Comparison of ENCODE assay signal across 32 cellular contexts in the genomic region with DNA sequence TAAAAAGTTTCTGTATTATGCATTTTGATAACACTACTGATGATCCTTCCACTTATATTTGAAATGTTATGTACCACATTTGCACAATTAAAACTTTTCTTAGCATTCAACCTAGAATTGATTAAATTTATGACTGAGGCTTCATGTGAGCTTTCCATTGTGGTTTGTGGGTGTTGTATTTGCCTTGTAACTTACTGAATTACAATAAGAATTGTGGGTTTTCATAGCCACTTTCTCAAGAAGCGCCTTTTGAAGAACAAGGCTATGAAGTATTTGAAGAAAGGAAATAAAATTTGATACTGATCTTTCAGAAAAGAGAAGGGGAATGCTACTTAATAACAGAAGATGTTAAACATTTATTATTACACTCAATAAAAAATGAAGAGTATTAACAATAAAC. TPM values are rescaled to one million over a fixed set of nuclear protein-coding genes. Genes with fewer than 3 reads are reported as not detected.
"Had no signal": no experiment of that assay in that cellular context is flagged by ENCODE, and none has a peak within 500 bp of the region (broad histone marks: within the 10 kb centered on the region; RNA-seq: fewer than 3 reads in every experiment).

No MANE protein-coding gene starts in this region.

- H3K9me3 Mint-ChIP-seq: activated B cell treated with CpG ODN at 0.5 μM for 24 hours; activated naive CD4-positive, alpha-beta T cell treated with anti-CD3 and anti-CD28 coated beads, Interleukin-2, amount 10 ng/mL, durations not matched to agents 7 days and 5 days; activated T-cell treated with anti-CD3 and anti-CD28 coated beads, Interleukin-2, amount 50 U/mL, for 72 hours; effector memory CD8-positive, alpha-beta T cell; T-helper 2 cell treated with Interferon-gamma antibody and Interleukin-4, amounts not matched to agents 5 μg/mL and 100 μg/mL, for 36 hours had no signal

- H3K4me1 ChIP-seq: adrenal gland, esophagus muscularis mucosa, gastroesophageal sphincter had no signal

- H3K4me3 Mint-ChIP-seq: activated B cell treated with CpG ODN at 0.5 μM for 24 hours; activated naive CD4-positive, alpha-beta T cell treated with anti-CD3 and anti-CD28 coated beads, Interleukin-2, amount 10 ng/mL, durations not matched to agents 7 days and 5 days; activated T-cell treated with anti-CD3 and anti-CD28 coated beads, Interleukin-2, amount 50 U/mL, for 24 hours; activated T-cell treated with anti-CD3 and anti-CD28 coated beads, Interleukin-2, amount 50 U/mL, for 72 hours; effector memory CD8-positive, alpha-beta T cell; T-helper 17 cell; T-helper 2 cell treated with Interferon-gamma antibody and Interleukin-4, amounts not matched to agents 5 μg/mL and 100 μg/mL, for 36 hours had no signal

- DNase-seq: activated B cell treated with CpG ODN at 0.5 μM for 24 hours; activated CD4-positive, alpha-beta T cell treated with anti-CD3 and anti-CD28 coated beads for 48 hours; activated CD4-positive, alpha-beta T cell treated with anti-CD3 and anti-CD28 coated beads, Interleukin-2, amount 50 U/mL, for 1 hour; activated CD4-positive, alpha-beta T cell treated with anti-CD3 and anti-CD28 coated beads, Interleukin-2, amount 50 U/mL, for 48 hours; activated CD8-positive, alpha-beta memory T cell treated with anti-CD3 and anti-CD28 coated beads, Interleukin-2, amount 50 U/mL, for 48 hours; activated gamma-delta T cell; activated naive CD4-positive, alpha-beta T cell; activated naive CD4-positive, alpha-beta T cell treated with anti-CD3 and anti-CD28 coated beads, Interleukin-2, amount 10 ng/mL, durations not matched to agents 7 days and 5 days; activated T-cell treated with anti-CD3 and anti-CD28 coated beads for 4 hours; activated T-cell treated with anti-CD3 and anti-CD28 coated beads, Interleukin-2, amount 50 U/mL, for 24 hours; activated T-cell treated with anti-CD3 and anti-CD28 coated beads, Interleukin-2, amount 50 U/mL, for 72 hours; adrenal gland; amygdala; aorta; body of pancreas; cortex of kidney; dermis blood vessel endothelial cell; effector CD4-positive, alpha-beta T cell; effector memory CD8-positive, alpha-beta T cell; erythroblast; foreskin melanocyte; head of caudate nucleus; T-helper 1 cell; T-helper 17 cell; T1000; WERI-Rb-1 had no signal

- H3K36me3 ChIP-seq: adrenal gland, esophagus muscularis mucosa, WERI-Rb-1 had no signal

- ATAC-seq: activated CD4-positive, CD25-positive, alpha-beta regulatory T cell treated with anti-CD3 and anti-CD28 coated beads, Interleukin-2, amount 50 U/mL, for 24 hours; activated T-cell treated with anti-CD3 and anti-CD28 coated beads, Interleukin-2, amount 50 U/mL, for 72 hours; body of pancreas; effector memory CD8-positive, alpha-beta T cell; gastroesophageal sphincter; T-helper 17 cell had no signal

- H3K4me3 ChIP-seq: adrenal gland, body of pancreas, esophagus muscularis mucosa, gastroesophageal sphincter had no signal

- H3K27ac Mint-ChIP-seq: activated B cell treated with CpG ODN at 0.5 μM for 24 hours; activated naive CD4-positive, alpha-beta T cell treated with anti-CD3 and anti-CD28 coated beads, Interleukin-2, amount 10 ng/mL, durations not matched to agents 7 days and 5 days; activated naive CD4-positive, alpha-beta T cell treated with anti-CD3 and anti-CD28 coated beads, Interleukin-2, amount 50 U/mL, for 72 hours; activated T-cell treated with anti-CD3 and anti-CD28 coated beads, Interleukin-2, amount 50 U/mL, for 24 hours; activated T-cell treated with anti-CD3 and anti-CD28 coated beads, Interleukin-2, amount 50 U/mL, for 72 hours; effector memory CD8-positive, alpha-beta T cell; T-helper 17 cell; T-helper 2 cell treated with Interferon-gamma antibody and Interleukin-4, amounts not matched to agents 5 μg/mL and 100 μg/mL, for 36 hours had no signal

- H3K27me3 ChIP-seq: adrenal gland, body of pancreas, esophagus muscularis mucosa, gastroesophageal sphincter had no signal

- H3K4me1 Mint-ChIP-seq: activated B cell treated with CpG ODN at 0.5 μM for 24 hours had no signal

- H3K9me3 ChIP-seq: adrenal gland, body of pancreas, esophagus muscularis mucosa, gastroesophageal sphincter had no signal

- H3K36me3 Mint-ChIP-seq: activated naive CD4-positive, alpha-beta T cell treated with anti-CD3 and anti-CD28 coated beads, Interleukin-2, amount 10 ng/mL, durations not matched to agents 7 days and 5 days had no signal

- H3K27ac ChIP-seq: adrenal gland, esophagus muscularis mucosa, gastroesophageal sphincter, WERI-Rb-1 had no signal

RNA-seq across cellular contexts. Expression of a gene that starts 7.0 kb away (rescaled TPM):
- total RNA-seq: activated B cell treated with CpG ODN at 0.5 μM for 24 hours; activated naive CD4-positive, alpha-beta T cell treated with anti-CD3 and anti-CD28 coated beads, Interleukin-2, amount 50 U/mL, for 72 hours; activated T-cell treated with anti-CD3 and anti-CD28 coated beads, Interleukin-2, amount 50 U/mL, for 72 hours; body of pancreas; chondrocyte; dermis blood vessel endothelial cell; T-helper 17 cell had no signal
- polyA plus RNA-seq: aorta had no signal

RNA-seq across cellular contexts. Expression of a gene that starts 19.4 kb away (rescaled TPM):
- total RNA-seq: activated B cell treated with CpG ODN at 0.5 μM for 24 hours; activated naive CD4-positive, alpha-beta T cell treated with anti-CD3 and anti-CD28 coated beads, Interleukin-2, amount 50 U/mL, for 72 hours; T-helper 17 cell had no signal
